In the genomic region with DNA sequence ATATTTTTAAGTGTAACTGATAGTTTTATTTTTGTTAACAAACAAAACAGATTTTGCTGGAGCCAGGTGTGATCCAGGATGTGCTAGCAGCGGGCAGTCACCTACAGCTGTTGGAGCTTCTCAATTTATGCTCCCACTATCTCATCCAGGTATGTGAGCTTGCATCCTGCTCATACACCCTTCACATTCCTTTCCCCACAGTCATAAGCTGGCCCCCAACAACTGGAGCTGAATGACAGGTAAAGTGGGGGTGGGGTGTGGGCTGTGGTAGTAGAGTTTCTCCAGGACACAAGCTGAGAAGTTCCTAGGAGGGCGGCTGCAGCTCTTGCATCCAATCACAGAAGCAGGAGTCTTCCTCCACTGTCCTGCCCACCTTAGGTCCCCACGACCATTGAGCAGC, we compare ENCODE assay signal across 1 cellular context.
TF ChIP-seq lines count a peak whose summit lies in the region.

No MANE protein-coding gene starts in this region.

TF ChIP-seq in WTC11, 78 proteins besides CTCF, POLR2A, EP300 and RAD21 (continued from another document):
- TF ChIP-seq, protein P1, sequence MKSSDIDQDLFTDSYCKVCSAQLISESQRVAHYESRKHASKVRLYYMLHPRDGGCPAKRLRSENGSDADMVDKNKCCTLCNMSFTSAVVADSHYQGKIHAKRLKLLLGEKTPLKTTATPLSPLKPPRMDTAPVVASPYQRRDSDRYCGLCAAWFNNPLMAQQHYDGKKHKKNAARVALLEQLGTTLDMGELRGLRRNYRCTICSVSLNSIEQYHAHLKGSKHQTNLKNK (CRISPR knock-in tag; IDR thresholded peaks at IDR 0.05), result no peak
